Comparison of ENCODE assay signal across 16 cellular contexts in genomic region chrX:30627818-30628652, GRCh38. TPM values are rescaled to one million over a fixed set of nuclear protein-coding genes. Genes with fewer than 3 reads are reported as not detected.
DNase-seq lines count a peak whose midpoint lies in the region; ATAC-seq, FAIRE-seq and TF ChIP-seq lines count a peak whose summit lies in the region.
"Had no signal": no experiment of that assay in that cellular context is flagged by ENCODE, and none has a peak within 500 bp of the region (broad histone marks: within the 10 kb centered on the region; RNA-seq: fewer than 3 reads in every experiment).

No MANE protein-coding gene starts in this region.

- no peak overlapping the region for H2BK20ac ChIP-seq in IMR-90 (ENCODE audit: low read depth, low read length)

- no peak overlapping the region for H2BK5ac ChIP-seq in IMR-90 (ENCODE audit: low read depth, low read length, poor library complexity, severe bottlenecking)

- peak; percentile 18 for FAIRE-seq in A549 (lab: Jason Lieb, UNC)

- H3K18ac ChIP-seq in IMR-90 (ENCODE audit: low read depth, low read length): no peak overlapping the region

- H3K27ac ChIP-seq in A549: peak overlapping the region; percentile 12 to 53; a peak in 3 of 6 replicates
- H3K27ac ChIP-seq in IMR-90 (ENCODE audit: insufficient read depth, low read length): no peak overlapping the region
- peak overlapping the region; percentile 69 for H3K27ac ChIP-seq in SK-N-MC
- peak overlapping the region; percentile 14 to 81 for H3K27ac ChIP-seq in liver (ENCODE audit: low read depth in 1 of 2, low read length in 2 of 2)
- H3K27ac ChIP-seq: breast epithelium had no signal

- dilution Hi-C loops in IMR-90 (cut with HindIII; ENCODE audit: low sequenced_read_pairs, unreplicated experiment): no loop called here

- no peaks in the 10 kb centered on the region for H4K20me1 ChIP-seq in IMR-90 (ENCODE audit: insufficient read depth, low read length)

- DNase-seq in A549 (ENCODE audit: low read depth in 1 of 2, low spot score in 1 of 2): peak in 1 of 2 experiments; percentile 22
- DNase-seq in IMR-90: no peak
- DNase-seq in SK-N-MC (ENCODE audit: low read depth, low spot score): peak; percentile 47
- no peak for DNase-seq in NCI-H82 treated with DMSO at 0.1 percent for 48 hours (lab: John Stamatoyannopoulos, UW; ENCODE audit: unreplicated experiment)
- DNase-seq in stimulated activated CD4-positive, alpha-beta T cell treated with anti-CD3 and anti-CD28 coated beads, Interleukin-4, amount 100 ng/mL, for 1 hour: no peak
- no peak for DNase-seq in HuH-7 (ENCODE audit: low spot score)
- DNase-seq: activated CD4-positive, CD25-positive, alpha-beta regulatory T cell; activated naive CD4-positive, alpha-beta T cell treated with anti-CD3 and anti-CD28 coated beads for 36 hours; naive thymus-derived CD8-positive, alpha-beta T cell; NCI-H1092 treated with DMSO at 0.1 percent for 48 hours; retina; T-cell had no signal

- POLR2A ChIA-PET in A549 (lab: Yijun Ruan, JAX): no interaction called here
- POLR2A ChIA-PET in IMR-90 (lab: Charles Lee; ENCODE audit: unreplicated experiment): no interaction called here

- H3K79me1 ChIP-seq in IMR-90 (ENCODE audit: low read depth in 1 of 2, low read length in 2 of 2): no peaks in the 10 kb centered on the region

- H2BK120ac ChIP-seq in IMR-90 (ENCODE audit: low read depth, low read length): no peak overlapping the region

- H4K8ac ChIP-seq in IMR-90 (ENCODE audit: low read depth in 2 of 2, low read length in 2 of 2): no peak overlapping the region

- 15% methylated on average over 8 of the region's 8 CpGs for WGBS in A549 (ENCODE audit: missing lambda C conversion rate)
- no CpG with 5 or more reads among the region's 8 CpGs for WGBS in IMR-90 (ENCODE audit: extremely low coverage in 2 of 2, insufficient read length in 1 of 2), 2 experiments
- 27% methylated on average over 8 of the region's 8 CpGs for WGBS in liver

- no peak overlapping the region for H3K23ac ChIP-seq in IMR-90 (ENCODE audit: low read depth, low read length)

- H3K14ac ChIP-seq in IMR-90 (replicated peaks; ENCODE audit: low read depth, low read length): no peak overlapping the region

- no peak overlapping the region for H3K4me3 ChIP-seq in A549
- no peak overlapping the region for H3K4me3 ChIP-seq in IMR-90 (ENCODE audit: insufficient read depth, low read depth, low read length)
- no peak overlapping the region for H3K4me3 ChIP-seq in SK-N-MC
- H3K4me3 ChIP-seq in liver (ENCODE audit: low read depth in 1 of 3, low read length in 3 of 3): no peak overlapping the region
- H3K4me3 ChIP-seq: breast epithelium had no signal

- H2AK5ac ChIP-seq in IMR-90 (ENCODE audit: low read depth, low read length): no peak overlapping the region

- H3K9ac ChIP-seq in IMR-90 (ENCODE audit: low read depth, low read length) (no peak overlapping the region), SK-N-MC (ENCODE audit: insufficient read length) (no peak overlapping the region), liver (ENCODE audit: low read depth in 1 of 2, low read length in 2 of 2) (no peak overlapping the region)

- H4K5ac ChIP-seq in IMR-90 (ENCODE audit: low read depth, low read length): no peak overlapping the region

- H3K4me1 ChIP-seq in A549 (peaks cover 7% of the 10 kb centered on the region; the same call in 1 of the 3 replicates), IMR-90 (ENCODE audit: control insufficient read depth, insufficient read depth, low read length) (no peaks in the 10 kb centered on the region), liver (ENCODE audit: control insufficient read depth in 4 of 4, insufficient read depth in 4 of 4, low read length in 3 of 4) (peaks cover 6 to 26% (median 20%) of the 10 kb centered on the region in 4 donors)
- H3K4me1 ChIP-seq: breast epithelium had no signal

- H3K27me3 ChIP-seq in IMR-90 (ENCODE audit: control insufficient read depth, insufficient read depth, low read length) (no peaks in the 10 kb centered on the region), liver (ENCODE audit: control insufficient read depth in 4 of 4, insufficient read depth in 4 of 4, low read length in 3 of 4) (no peaks in the 10 kb centered on the region)
- H3K27me3 ChIP-seq: breast epithelium had no signal

- intact Hi-C loops in IMR-90 (cut with micrococcal nuclease): no loop called here

- TF ChIP-seq CTCF in A549 (IDR thresholded peaks at IDR 0.05) (no peak), IMR-90 (conservative IDR thresholded peaks at IDR 0.05; ENCODE audit: low read depth, low read length) (no peak), liver (IDR thresholded peaks at IDR 0.05; ENCODE audit: low read depth, low read length, missing input control) (no peak)

- no TSS peak for BruUV-seq in IMR-90 (replicated peaks; lab: Mats Ljungman, UMichigan)

- in situ Hi-C loops in IMR-90 (cut with MboI; ENCODE audit: low sequenced_read_pairs): no loop called here

- TF ChIP-seq POLR2A in A549 (IDR thresholded peaks at IDR 0.05; ENCODE audit: low read length): no peak
- no peak for TF ChIP-seq POLR2A in IMR-90 (IDR thresholded peaks at IDR 0.05; ENCODE audit: low read depth, low read length)
- TF ChIP-seq POLR2A in GM18505 (IDR thresholded peaks at IDR 0.05; ENCODE audit: borderline replicate concordance, extremely low read depth, insufficient read depth, insufficient read length): no peak

- H3K4me2 ChIP-seq in A549: peak overlapping the region; percentile 42
- no peak overlapping the region for H3K4me2 ChIP-seq in IMR-90 (ENCODE audit: low read depth, low read length)

- no peaks in the 10 kb centered on the region for H3K9me1 ChIP-seq in IMR-90 (ENCODE audit: insufficient read depth, low read length)

- CTCF ChIA-PET in A549 (lab: Yijun Ruan, JAX) (no interaction called here), IMR-90 (lab: Yijun Ruan, JAX) (no interaction called here)

- no peak overlapping the region for H2AK9ac ChIP-seq in IMR-90 (replicated peaks; ENCODE audit: low read depth, low read length, poor library complexity)

- H3K56ac ChIP-seq in IMR-90 (ENCODE audit: extremely low read depth, insufficient read depth, low read length): no peak overlapping the region

- no peak overlapping the region for H2AFZ ChIP-seq in IMR-90 (replicated peaks; ENCODE audit: low read length, poor library complexity)

- TF ChIP-seq RAD21 in A549 (conservative IDR thresholded peaks at IDR 0.05 in 1 of 2, IDR thresholded peaks at IDR 0.05 in 1 of 2): no peak
- no peak for TF ChIP-seq RAD21 in IMR-90 (IDR thresholded peaks at IDR 0.05; ENCODE audit: low read length)
- TF ChIP-seq RAD21 in liver (IDR thresholded peaks at IDR 0.05): peak in 1 of 2 donors; percentile 26

- ATAC-seq in A549 (no peak), IMR-90 (ENCODE audit: low read depth) (no peak), GM18505 (IDR thresholded peaks at IDR 0.05; ENCODE audit: unreplicated experiment) (no peak)
- ATAC-seq: naive thymus-derived CD8-positive, alpha-beta T cell; T-cell had no signal

- TF ChIP-seq EP300 in A549 (IDR thresholded peaks at IDR 0.05): no peak

- H3K9me3 ChIP-seq in A549 (no peaks in the 10 kb centered on the region), IMR-90 (ENCODE audit: control insufficient read depth, insufficient read depth, low read length) (no peaks in the 10 kb centered on the region), SK-N-MC (ENCODE audit: low read depth, low read length) (no peaks in the 10 kb centered on the region), liver (ENCODE audit: control insufficient read depth in 4 of 4, low read length in 3 of 4) (no peaks in the 10 kb centered on the region)
- H3K9me3 ChIP-seq: breast epithelium had no signal

- H4K91ac ChIP-seq in IMR-90 (ENCODE audit: insufficient read depth, low read depth, low read length): no peak overlapping the region

- H3K36me3 ChIP-seq in IMR-90 (ENCODE audit: control insufficient read depth, insufficient read depth, low read length): no peaks in the 10 kb centered on the region
- H3K36me3 ChIP-seq in SK-N-MC (ENCODE audit: insufficient read depth, low read length): no peaks in the 10 kb centered on the region
- no peaks in the 10 kb centered on the region for H3K36me3 ChIP-seq in liver (ENCODE audit: control insufficient read depth in 4 of 4, insufficient read depth in 3 of 4, low read depth in 1 of 4, low read length in 3 of 4)
- H3K36me3 ChIP-seq: breast epithelium had no signal

- no peak overlapping the region for H2BK15ac ChIP-seq in IMR-90 (ENCODE audit: low read depth, low read length)

- no peak overlapping the region for H3K4ac ChIP-seq in IMR-90 (ENCODE audit: low read depth, low read length)

TF ChIP-seq in liver, 16 proteins besides CTCF, POLR2A, EP300 and RAD21 (continues in another document):
- TF ChIP-seq FOXA1 (IDR thresholded peaks at IDR 0.05) (peak; percentile 87), EGR1 (IDR thresholded peaks at IDR 0.05; ENCODE audit: low read depth in 2 of 2) (no peak), FOXA2 (IDR thresholded peaks at IDR 0.05) (peak; percentile 91), NR2F2 (IDR thresholded peaks at IDR 0.05) (no peak), HNF4A (conservative IDR thresholded peaks at IDR 0.05) (peak; percentile 72 to 80), GABPA (IDR thresholded peaks at IDR 0.05 in 1 of 2, conservative IDR thresholded peaks at IDR 0.05 in 1 of 2) (no peak), SP1 (IDR thresholded peaks at IDR 0.05) (peak; percentile 78), TAF1 (conservative IDR thresholded peaks at IDR 0.05) (no peak)

RNA-seq across cellular contexts. Expression of gene GK, which starts 25.2 kb away (rescaled TPM):
- polyA plus RNA-seq in A549 (2011; rRNA removed) (5.1 and 7.1 TPM in 2 replicates), A549 (2017; fragmentation: RNase III; extraction: RNeasy Plus Mini Kit Qiagen cat#74134 plus additional on column Dnase treatment) (1.3 to 1.5 TPM (median 1.4 TPM) in 3 replicates), IMR-90 (2012; rRNA removed) (5.5 and 7.6 TPM in 2 replicates), liver (10 to 100 TPM; 44.0 to 44.1 TPM)
- 1.3 and 1.5 TPM in 2 replicates for polyA plus RNA-seq in A549 (2012; cell fraction: cytosol; rRNA removed)
- polyA plus RNA-seq in A549 (2012; cell fraction: nucleus; rRNA removed): 1.4 TPM in 2 replicates
- 1.7 and 3.5 TPM in 2 replicates for polyA minus RNA-seq in A549 (2011; rRNA and poly(A)+ RNA removed)
- total RNA-seq in IMR-90 (2012; rRNA removed) (9.3 and 12.2 TPM in 2 replicates), liver (100 to 1,000 TPM in 1 of 2 donors, 10 to 100 TPM in 1; 27.9 to 145 TPM)
- 1.4 and 1.5 TPM in 2 replicates for polyA plus RNA-seq in IMR-90 (2012; cell fraction: cytosol; rRNA removed)
- polyA plus RNA-seq in IMR-90 (2012; cell fraction: nucleus; rRNA removed; ENCODE audit: low replicate concordance): 3.9 and 21.6 TPM in 2 replicates

RNA-seq across cellular contexts. Expression of gene TASL, which starts 50.5 kb away (rescaled TPM):
- polyA plus RNA-seq in A549 (2011; rRNA removed) (not detected in 2 replicates), A549 (2017; fragmentation: RNase III; extraction: RNeasy Plus Mini Kit Qiagen cat#74134 plus additional on column Dnase treatment) (not detected in 3 replicates), IMR-90 (2012; rRNA removed) (not detected in 2 replicates), liver (under 1 TPM; 0.33 to 0.38 TPM)
- polyA plus RNA-seq in A549 (2012; cell fraction: cytosol; rRNA removed): not detected in 2 replicates
- not detected in 2 replicates for polyA plus RNA-seq in A549 (2012; cell fraction: nucleus; rRNA removed)
- not detected in 2 replicates for polyA minus RNA-seq in A549 (2011; rRNA and poly(A)+ RNA removed)
- total RNA-seq in IMR-90 (2012; rRNA removed) (not detected in 2 replicates), liver (1 to 10 TPM; 1.2 to 3.5 TPM)
- polyA plus RNA-seq in IMR-90 (2012; cell fraction: cytosol; rRNA removed): not detected in 2 replicates
- polyA plus RNA-seq in IMR-90 (2012; cell fraction: nucleus; rRNA removed; ENCODE audit: low replicate concordance): not detected in 2 replicates
- total RNA-seq: fibroblast of lung had no signal
- polyA plus RNA-seq: fibroblast of lung had no signal
